In genomic region chr14:67815573-67816235, GRCh38 we compare ENCODE assay signal across 8 cellular contexts. TPM values are rescaled to one million over a fixed set of nuclear protein-coding genes. Genes with fewer than 3 reads are reported as not detected.
DNase-seq lines count a peak whose midpoint lies in the region; FAIRE-seq and TF ChIP-seq lines count a peak whose summit lies in the region.

No MANE protein-coding gene starts in this region.

- peak overlapping the region; percentile 84 for H3K4me3 Mint-ChIP-seq in chondrocyte (ENCODE audit: unreplicated experiment)

- peak overlapping the region; percentile 94 for H3K27ac Mint-ChIP-seq in chondrocyte (ENCODE audit: unreplicated experiment)

- no peaks in the 10 kb centered on the region for H3K27me3 Mint-ChIP-seq in chondrocyte (ENCODE audit: low read depth)

- H3K4me1 Mint-ChIP-seq in chondrocyte (ENCODE audit: low read depth), result peaks cover 35% of the 10 kb centered on the region

- intact Hi-C loops in vagina (cut with DNase I), result no loop called here

- peak; percentile 91 for FAIRE-seq in G401.6 (lab: Jason Lieb, UNC)
- no peak for FAIRE-seq in GM12891 (lab: Jason Lieb, UNC)

- peaks cover 3% of the 10 kb centered on the region for H3K36me3 Mint-ChIP-seq in chondrocyte (ENCODE audit: low read depth)

- no peak for TF ChIP-seq POLR2A in vagina (IDR thresholded peaks at IDR 0.05)
- no peak for TF ChIP-seq POLR2A in GM12891 (IDR thresholded peaks at IDR 0.05; ENCODE audit: low read depth, low read length)

- no peaks in the 10 kb centered on the region for H3K36me3 ChIP-seq in vagina

- H3K4me3 ChIP-seq in mononuclear cell (ENCODE audit: low read length), result peak overlapping the region; percentile 78
- peak overlapping the region; percentile 68 to 81 for H3K4me3 ChIP-seq in vagina

- no peaks in the 10 kb centered on the region for H3K9me3 Mint-ChIP-seq in chondrocyte (ENCODE audit: low read depth)

- TF ChIP-seq CTCF in chondrocyte (IDR thresholded peaks at IDR 0.05) (no peak), vagina (IDR thresholded peaks at IDR 0.05) (no peak)

- H3K9me3 ChIP-seq in mononuclear cell (ENCODE audit: low read depth, low read length) (no peaks in the 10 kb centered on the region), vagina (no peaks in the 10 kb centered on the region)

- DNase-seq in NCI-H2227 treated with DMSO at 0.1 percent for 48 hours (lab: John Stamatoyannopoulos, UW), result peak; percentile 42
- no peak for DNase-seq in chondrocyte (ENCODE audit: low spot score)
- no peak for DNase-seq in vagina (ENCODE audit: extremely low spot score in 2 of 2)
- no peak for DNase-seq in KG1 (lab: John Stamatoyannopoulos, UW)
- DNase-seq in 8988T, result no peak
- DNase-seq in GM12891 (ENCODE audit: insufficient read length, low spot score), result no peak

- H3K27ac ChIP-seq in vagina, result peak overlapping the region; percentile 85

- H3K4me1 ChIP-seq in mononuclear cell (ENCODE audit: insufficient read depth, low read length) (peaks cover 47% of the 10 kb centered on the region), vagina (peaks cover 17% of the 10 kb centered on the region)

- H3K27me3 ChIP-seq in mononuclear cell (ENCODE audit: insufficient read depth, low read length) (no peaks in the 10 kb centered on the region), vagina (no peaks in the 10 kb centered on the region)

TF ChIP-seq in GM12891, 5 proteins besides CTCF, POLR2A, EP300 and RAD21:
- TF ChIP-seq POU2F2 (IDR thresholded peaks at IDR 0.05; ENCODE audit: low read depth, low read length) (no peak), TAF1 (IDR thresholded peaks at IDR 0.05; ENCODE audit: low read depth, low read length) (no peak), POLR2AphosphoS5 (IDR thresholded peaks at IDR 0.05; ENCODE audit: low read depth, low read length) (no peak), SPI1 (IDR thresholded peaks at IDR 0.05; ENCODE audit: low read depth, low read length) (no peak), PAX5 (IDR thresholded peaks at IDR 0.05; ENCODE audit: insufficient read depth, low read length, severe bottlenecking) (no peak)

RNA-seq across cellular contexts. Expression of gene ZFYVE26, which starts 0.7 kb away (rescaled TPM):
- 26.2 to 27.4 TPM (median 27.2 TPM) in 3 replicates for total RNA-seq in chondrocyte
- total RNA-seq in mononuclear cell, result 24.3 TPM
- 30.2 TPM for total RNA-seq in vagina
- 8.2 TPM for polyA plus RNA-seq in GM12891 (2012; ENCODE audit: low read depth, missing spikeins)

RNA-seq across cellular contexts. Expression of gene RAD51B, which starts 3.9 kb away (rescaled TPM):
- total RNA-seq in chondrocyte, result 4.8 to 13.9 TPM (median 8.2 TPM) in 3 replicates
- 21.4 TPM for total RNA-seq in mononuclear cell
- 28.5 TPM for total RNA-seq in vagina
- 13.5 TPM for polyA plus RNA-seq in GM12891 (2012; ENCODE audit: low read depth, missing spikeins)
